32 cellular contexts compared by ENCODE assay signal in genomic region chr18:44788334-44788733, GRCh38.
A peak's percentile ranks its signal among the peaks of the same experiment; 100 is the strongest.
DNase-seq lines count a peak whose midpoint lies in the region; ATAC-seq and FAIRE-seq lines count a peak whose summit lies in the region.
"Had no signal": no experiment of that assay in that cellular context is flagged by ENCODE, and none has a peak within 500 bp of the region (broad histone marks: within the 10 kb centered on the region; RNA-seq: fewer than 3 reads in every experiment).

No MANE protein-coding gene starts in this region.

- no peak for ATAC-seq in HG03045 (IDR thresholded peaks at IDR 0.05; ENCODE audit: unreplicated experiment)
- ATAC-seq: activated CD4-positive, CD25-positive, alpha-beta regulatory T cell treated with anti-CD3 and anti-CD28 coated beads, Interleukin-2, amount 50 U/mL, for 24 hours; activated naive CD8-positive, alpha-beta T cell treated with anti-CD3 and anti-CD28 coated beads, Interleukin-2, amount 50 U/mL, for 24 hours; effector memory CD8-positive, alpha-beta T cell; GM23338; left lung; Panc1 had no signal

- peak overlapping the region; percentile 38; the same call in 1 of the 2 replicates for H3K4me3 ChIP-seq in SJCRH30
- H3K4me3 ChIP-seq in stomach smooth muscle (ENCODE audit: low read length in 2 of 2) = no peak overlapping the region
- H3K4me3 ChIP-seq: GM23338, left lung, right atrium auricular region, spleen, stomach, thyroid gland had no signal

- no peaks in the 10 kb centered on the region for H3K9me3 ChIP-seq in SJCRH30 (replicated peaks)
- no peaks in the 10 kb centered on the region for H3K9me3 ChIP-seq in stomach smooth muscle (ENCODE audit: control insufficient read depth in 2 of 2, low read length in 2 of 2)
- H3K9me3 ChIP-seq: left lung, right atrium auricular region, spleen, stomach, thyroid gland had no signal

- H3K4me1 ChIP-seq in SJCRH30 (peaks cover 40% of the 10 kb centered on the region), stomach smooth muscle (ENCODE audit: control insufficient read depth, insufficient read depth, low read length) (peaks cover 53% of the 10 kb centered on the region)
- H3K4me1 ChIP-seq: parathyroid adenoma had no signal

- H3K27ac ChIP-seq in SJCRH30 (peak overlapping the region; percentile 91), stomach smooth muscle (ENCODE audit: low read length) (peak overlapping the region; percentile 56)
- H3K27ac ChIP-seq: left lung, parathyroid adenoma, spleen had no signal

- FAIRE-seq in RCC 7860 (lab: Jason Lieb, UNC) = no peak
- FAIRE-seq: astrocyte, TTC549 had no signal

- H3K9ac ChIP-seq in stomach smooth muscle (ENCODE audit: low read length in 2 of 2) = no peak overlapping the region
- H3K9ac ChIP-seq: parathyroid adenoma had no signal

- H3K36me3 ChIP-seq in SJCRH30 (no peaks in the 10 kb centered on the region), stomach smooth muscle (ENCODE audit: control insufficient read depth in 2 of 2, insufficient read depth in 2 of 2, low read length in 2 of 2) (no peaks in the 10 kb centered on the region)
- H3K36me3 ChIP-seq: left lung, right atrium auricular region, spleen, stomach, thyroid gland had no signal

- DNase-seq in NCI-H146 (lab: John Stamatoyannopoulos, UW) (peak; percentile 23), NCI-H146 treated with DMSO at 0.1 percent for 48 hours (lab: John Stamatoyannopoulos, UW; ENCODE audit: unreplicated experiment) (no peak), SJCRH30 (peak; percentile 62 to 83), myocyte (ENCODE audit: low read depth) (peak; percentile 63), RCC 7860 (ENCODE audit: low spot score) (no peak), T-helper 1 cell (no peak)
- DNase-seq: 8988T; activated CD4-positive, alpha-beta T cell treated with anti-CD3 and anti-CD28 coated beads, Interleukin-2, amount 50 U/mL, for 48 hours; activated CD8-positive, alpha-beta memory T cell treated with anti-CD3 and anti-CD28 coated beads, Interleukin-2, amount 50 U/mL, for 4 hours; activated naive CD4-positive, alpha-beta T cell; activated naive CD8-positive, alpha-beta T cell treated with anti-CD3 and anti-CD28 coated beads, Interleukin-2, amount 50 U/mL, for 24 hours; caudate nucleus; effector memory CD8-positive, alpha-beta T cell; left lung; mesendoderm; NCI-H1048; NCI-H187; NCI-H2227 treated with DMSO at 0.1 percent for 48 hours; NCI-H526 treated with DMSO at 0.1 percent for 48 hours; spleen; stimulated activated CD4-positive, alpha-beta T cell treated with anti-CD3 and anti-CD28 coated beads, Interleukin-2, amount 100 ng/mL, for 24 hours; stomach; thyroid gland had no signal

- H3K27me3 ChIP-seq in SJCRH30 = no peaks in the 10 kb centered on the region
- H3K27me3 ChIP-seq in stomach smooth muscle (ENCODE audit: control insufficient read depth in 1 of 2, insufficient read depth in 2 of 2, low read length in 2 of 2) = no peaks in the 10 kb centered on the region
- H3K27me3 ChIP-seq: left lung, right atrium auricular region, spleen, stomach, thyroid gland had no signal

Comparison
In these comparisons a context has a peak if more than half of its experiments do, and no peak if none do; other contexts are left out.
1. DNase-seq: peak in NCI-H146 (single experiment), SJCRH30 (2 of 2) and myocyte (single experiment); none in NCI-H146 treated with DMSO at 0.1 percent for 48 hours (single experiment), RCC 7860 (single experiment) and T-helper 1 cell (0 of 5).